ENCODE assay signal across 7 cellular contexts in the genomic region with DNA sequence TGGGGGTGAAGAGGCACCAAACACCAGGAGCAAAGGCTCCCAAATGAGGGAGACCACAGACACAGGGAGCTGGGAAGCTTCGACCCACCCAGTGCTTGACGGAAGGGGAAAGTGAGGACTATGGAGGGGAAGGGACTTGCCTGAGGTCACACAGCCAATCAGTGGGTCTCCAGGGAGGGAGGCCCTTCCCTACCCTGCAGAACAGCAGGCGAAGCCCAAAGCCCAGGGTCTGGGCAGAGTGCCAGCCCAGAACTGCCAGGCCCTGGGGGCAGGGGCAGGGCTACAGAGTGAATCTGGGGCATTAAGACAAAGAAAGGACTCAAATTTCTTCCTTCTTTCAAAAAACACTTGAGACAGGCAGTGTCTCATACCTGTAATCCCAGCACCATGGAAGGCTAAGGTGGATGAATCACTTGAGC. TPM values are rescaled to one million over a fixed set of nuclear protein-coding genes. Genes with fewer than 3 reads are reported as not detected.
DNase-seq lines count a peak whose midpoint lies in the region; ATAC-seq, FAIRE-seq and TF ChIP-seq lines count a peak whose summit lies in the region.

No MANE protein-coding gene starts in this region.

- POLR2A ChIA-PET in endothelial cell of umbilical vein (lab: Charles Lee) = no interaction called here

- H4K20me1 ChIP-seq in OCI-LY1 (ENCODE audit: insufficient read depth, low read length) (no peaks in the 10 kb centered on the region), endothelial cell of umbilical vein (replicated peaks; ENCODE audit: control insufficient read depth, extremely low read depth, insufficient read depth, low read length) (no peaks in the 10 kb centered on the region)

- H3K9ac ChIP-seq in OCI-LY1 (ENCODE audit: low read length) (peak overlapping the region; percentile 64; the same call in 1 of the 2 replicates), endothelial cell of umbilical vein (replicated peaks; ENCODE audit: extremely low read depth, insufficient read depth, low read length) (peak overlapping the region; percentile 33)

- H3K4me2 ChIP-seq in OCI-LY1 (ENCODE audit: low read length) = peak overlapping the region; percentile 68; the same call in 1 of the 2 replicates
- H3K4me2 ChIP-seq in endothelial cell of umbilical vein (ENCODE audit: insufficient read depth, low read length) = no peak overlapping the region

- TF ChIP-seq POLR2A in endothelial cell of umbilical vein (IDR thresholded peaks at IDR 0.05; ENCODE audit: low read depth, low read length) = no peak

- DNase-seq in HTR-8/SVneo (ENCODE audit: insufficient read length, low spot score) = peak; percentile 44
- no peak for DNase-seq in endothelial cell of umbilical vein (ENCODE audit: low read depth, low spot score)
- no peak for DNase-seq in stimulated activated naive B cell treated with anti-CD40 and anti-IgM and Interleukin-4, amounts not matched to agents 10 μg/mL and 1 μg/mL and 100 μg/mL, for 72 hours
- DNase-seq in stimulated activated CD4-positive, alpha-beta T cell treated with anti-CD3 and anti-CD28 coated beads, Interleukin-4, amount 100 ng/mL, for 1 hour = no peak
- DNase-seq in T-helper 9 cell = no peak

- FAIRE-seq in HTR-8/SVneo (lab: Jason Lieb, UNC) = no peak
- peak; percentile 15 for FAIRE-seq in endothelial cell of umbilical vein (lab: Jason Lieb, UNC)

- H3K27me3 ChIP-seq in OCI-LY1 (ENCODE audit: insufficient read depth, low read length) (no peaks in the 10 kb centered on the region; the same call in 1 of the 2 replicates), endothelial cell of umbilical vein (ENCODE audit: control insufficient read depth in 2 of 2, insufficient read depth in 2 of 2, low read length in 2 of 2) (no peaks in the 10 kb centered on the region)

- CTCF ChIA-PET in endothelial cell of umbilical vein (lab: Charles Lee) = interaction anchor here (0.7 to 4.7 kb wide), 10 partner anchors 9 to 80 kb away, joined by 3 to 73 read pairs (median 8); no protein-coding TSS in a partner anchor

- TF ChIP-seq CTCF in OCI-LY1 (IDR thresholded peaks at IDR 0.05; ENCODE audit: low read length) (no peak), endothelial cell of umbilical vein (IDR thresholded peaks at IDR 0.05; ENCODE audit: extremely low read depth in 1 of 2, insufficient read depth in 1 of 2, low read depth in 1 of 2, low read length in 2 of 2) (no peak)

- no peaks in the 10 kb centered on the region for H3K36me3 ChIP-seq in OCI-LY1 (ENCODE audit: insufficient read depth, low read length)
- H3K36me3 ChIP-seq in endothelial cell of umbilical vein (ENCODE audit: control insufficient read depth in 2 of 2, extremely low read depth in 1 of 2, insufficient read depth in 2 of 2, low read length in 2 of 2) = no peaks in the 10 kb centered on the region

- H3K4me1 ChIP-seq in OCI-LY1 (ENCODE audit: insufficient read depth, low read length, severe bottlenecking) = peaks cover 68% of the 10 kb centered on the region
- H3K4me1 ChIP-seq in endothelial cell of umbilical vein (ENCODE audit: control insufficient read depth, extremely low read depth, insufficient read depth, low read length) = peaks cover 76% of the 10 kb centered on the region

- dilution Hi-C loops in endothelial cell of umbilical vein (cut with MboI; ENCODE audit: extremely low pct_ligation_motif_present, low sequenced_read_pairs) = no loop called here

- no peaks in the 10 kb centered on the region for H3K9me1 ChIP-seq in endothelial cell of umbilical vein (replicated peaks; ENCODE audit: control insufficient read depth, extremely low read depth, insufficient read depth, low read length)

- BruUV-seq in endothelial cell of umbilical vein (replicated peaks; lab: Mats Ljungman, UMichigan) = no TSS peak

- no peak for ATAC-seq in stimulated activated naive B cell treated with anti-CD40 and anti-IgM and Interleukin-4, amounts not matched to agents 10 μg/mL and 1 μg/mL and 100 μg/mL, for 72 hours (replicated peaks)
- ATAC-seq in GM18870 (IDR thresholded peaks at IDR 0.05; ENCODE audit: unreplicated experiment) = no peak

- H3F3A ChIP-seq in OCI-LY1 (ENCODE audit: insufficient read depth, low read length) = no peaks in the 10 kb centered on the region

- peak overlapping the region; percentile 97 for H3K27ac Mint-ChIP-seq in stimulated activated naive B cell treated with anti-CD40 and anti-IgM and Interleukin-4, amounts not matched to agents 10 μg/mL and 1 μg/mL and 100 μg/mL, for 72 hours

- H3K9me3 ChIP-seq in OCI-LY1 (ENCODE audit: low read length) = no peaks in the 10 kb centered on the region
- H3K9me3 ChIP-seq in endothelial cell of umbilical vein (replicated peaks; ENCODE audit: control insufficient read depth, insufficient read depth, low read length) = no peaks in the 10 kb centered on the region

- peak overlapping the region; percentile 54 for H3K4me3 ChIP-seq in OCI-LY1 (ENCODE audit: low read depth, low read length, poor library complexity, severe bottlenecking)
- no peak overlapping the region for H3K4me3 ChIP-seq in endothelial cell of umbilical vein (replicated peaks in 1 of 3; ENCODE audit: insufficient read depth in 1 of 3, low read depth in 1 of 3, low read length in 3 of 3)

- H3K79me2 ChIP-seq in OCI-LY1 (ENCODE audit: insufficient read depth, low read length) (no peaks in the 10 kb centered on the region), endothelial cell of umbilical vein (ENCODE audit: control insufficient read depth, insufficient read depth, low read length) (peaks cover 91% of the 10 kb centered on the region)

- intact Hi-C loops in endothelial cell of umbilical vein (cut with micrococcal nuclease) = loop anchor here (2.0 kb wide), 1 partner anchor 65 kb away; no protein-coding TSS in a partner anchor

- no peaks in the 10 kb centered on the region for H3K9me2 ChIP-seq in OCI-LY1 (ENCODE audit: low read depth, low read length)

- H3K27ac ChIP-seq in OCI-LY1 (ENCODE audit: low read depth, low read length, poor library complexity, severe bottlenecking) (peak overlapping the region; percentile 89), endothelial cell of umbilical vein (ENCODE audit: insufficient read depth, low read depth, low read length) (peak overlapping the region; percentile 81)

- peaks cover 65 to 96% of the 10 kb centered on the region in 2 donors for H3K4me1 Mint-ChIP-seq in stimulated activated naive B cell treated with anti-CD40 and anti-IgM and Interleukin-4, amounts not matched to agents 10 μg/mL and 1 μg/mL and 100 μg/mL, for 72 hours

- H2AFZ ChIP-seq in OCI-LY1 (ENCODE audit: low read length) = no peak overlapping the region
- no peak overlapping the region for H2AFZ ChIP-seq in endothelial cell of umbilical vein (ENCODE audit: low read depth, low read length)

- no peaks in the 10 kb centered on the region for H3K27me3 Mint-ChIP-seq in stimulated activated naive B cell treated with anti-CD40 and anti-IgM and Interleukin-4, amounts not matched to agents 10 μg/mL and 1 μg/mL and 100 μg/mL, for 72 hours

- H3K9me3 Mint-ChIP-seq in stimulated activated naive B cell treated with anti-CD40 and anti-IgM and Interleukin-4, amounts not matched to agents 10 μg/mL and 1 μg/mL and 100 μg/mL, for 72 hours = no peaks in the 10 kb centered on the region

- peaks cover 9 to 28% of the 10 kb centered on the region in 2 donors for H3K36me3 Mint-ChIP-seq in stimulated activated naive B cell treated with anti-CD40 and anti-IgM and Interleukin-4, amounts not matched to agents 10 μg/mL and 1 μg/mL and 100 μg/mL, for 72 hours

- H3K4me3 Mint-ChIP-seq in stimulated activated naive B cell treated with anti-CD40 and anti-IgM and Interleukin-4, amounts not matched to agents 10 μg/mL and 1 μg/mL and 100 μg/mL, for 72 hours = peak overlapping the region in 1 of 2 donors; percentile 88

TF ChIP-seq in endothelial cell of umbilical vein, 7 proteins besides CTCF, POLR2A, EP300 and RAD21:
- TF ChIP-seq MYC (IDR thresholded peaks at IDR 0.05; ENCODE audit: low read depth, low read length) = no peak

RNA-seq across cellular contexts. Expression of gene ECE1, which starts 45.5 kb away (rescaled TPM):
- total RNA-seq in endothelial cell of umbilical vein = 496 and 562 TPM in 2 replicates
- polyA plus RNA-seq in endothelial cell of umbilical vein = 437 and 521 TPM in 2 replicates
- 352 and 358 TPM in 2 replicates for polyA plus RNA-seq in endothelial cell of umbilical vein (2011; cell fraction: cytosol; rRNA removed)
- polyA plus RNA-seq in endothelial cell of umbilical vein (2011; cell fraction: nucleus; rRNA removed) = 291 and 306 TPM in 2 replicates
- polyA plus RNA-seq in endothelial cell of umbilical vein (2012) = 366 and 394 TPM in 2 replicates
- 457 and 568 TPM in 2 replicates for polyA minus RNA-seq in endothelial cell of umbilical vein
- 16.8 TPM for polyA minus RNA-seq in endothelial cell of umbilical vein (2011; cell fraction: cytosol; rRNA and poly(A)+ RNA removed)
- 172 and 244 TPM in 2 replicates for polyA minus RNA-seq in endothelial cell of umbilical vein (2011; cell fraction: nucleus; rRNA and poly(A)+ RNA removed)
